Comparison of ENCODE assay signal across 8 cellular contexts in the genomic region with DNA sequence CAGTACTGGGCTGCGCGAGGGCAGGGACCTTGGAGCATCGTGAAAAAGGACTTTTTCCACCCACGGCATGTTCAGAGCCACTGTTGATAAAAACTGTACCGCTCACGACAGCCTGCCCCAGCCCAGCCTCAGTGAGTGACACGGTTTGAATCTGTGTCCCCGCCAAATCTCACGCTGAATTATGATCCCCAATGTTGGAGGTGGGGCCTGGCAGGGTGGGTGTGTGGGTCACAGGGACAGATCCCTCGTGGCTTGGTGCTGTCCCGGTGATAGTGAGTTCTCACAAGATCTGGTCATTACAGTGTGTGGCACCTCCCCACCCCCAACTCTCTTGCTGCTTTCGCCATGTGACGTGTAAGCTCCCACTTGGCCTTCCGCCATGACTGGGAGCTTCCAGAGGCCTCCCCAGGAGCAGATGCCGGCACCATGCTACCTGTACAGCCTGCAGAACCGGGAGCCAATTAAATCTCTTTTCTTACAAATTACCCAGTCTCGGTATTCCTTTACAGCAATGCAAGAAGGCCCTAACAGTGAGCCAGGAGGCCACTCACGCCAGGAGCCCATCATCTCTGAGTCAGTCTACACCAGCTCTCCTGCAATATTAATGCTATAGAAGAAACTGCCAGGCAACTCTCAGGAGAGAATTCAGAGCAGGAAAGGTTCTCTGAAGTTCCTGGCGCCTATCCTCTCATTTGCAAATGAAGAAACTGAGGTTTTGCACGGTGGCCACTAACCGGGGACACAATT. TPM values are rescaled to one million over a fixed set of nuclear protein-coding genes. Genes with fewer than 3 reads are reported as not detected.
DNase-seq lines count a peak whose midpoint lies in the region; ATAC-seq, FAIRE-seq and TF ChIP-seq lines count a peak whose summit lies in the region.

No MANE protein-coding gene starts in this region.

- peak overlapping the region; percentile 48 for H3K4me3 ChIP-seq in HAP-1
- peak overlapping the region; percentile 67 to 85 for H3K4me3 ChIP-seq in gastroesophageal sphincter
- peak overlapping the region; percentile 74 to 99 (median 88) for H3K4me3 ChIP-seq in skin epidermis

- H3K9me3 ChIP-seq in HAP-1, result peaks cover 12% of the 10 kb centered on the region
- H3K9me3 ChIP-seq in gastroesophageal sphincter, result peaks cover 0 to 6% (median 0%) of the 10 kb centered on the region in 3 donors

- no peak for TF ChIP-seq EP300 in gastroesophageal sphincter (IDR thresholded peaks at IDR 0.05)

- no peaks in the 10 kb centered on the region for H3K27me3 ChIP-seq in HAP-1 (ENCODE audit: low read depth)
- H3K27me3 ChIP-seq in gastroesophageal sphincter, result no peaks in the 10 kb centered on the region

- peaks cover 61% of the 10 kb centered on the region for H3K4me1 Mint-ChIP-seq in activated B cell treated with CpG ODN at 0.5 μM for 24 hours

- in situ Hi-C loops in HAP-1 (cut with MboI; ENCODE audit: low sequenced_read_pairs), result no loop called here

- peaks cover 8% of the 10 kb centered on the region for H3K9me3 Mint-ChIP-seq in activated B cell treated with CpG ODN at 0.5 μM for 24 hours

- H3K27ac ChIP-seq in gastroesophageal sphincter, result peak overlapping the region in 3 of 4 donors; percentile 90 to 98 (median 92)
- H3K27ac ChIP-seq in skin epidermis, result peak overlapping the region in 19 of 21 experiments; percentile 83 to 98 (median 96)

- H3K4me3 Mint-ChIP-seq in activated B cell treated with CpG ODN at 0.5 μM for 24 hours, result peak overlapping the region; percentile 76

- peaks cover 28% of the 10 kb centered on the region for H3K36me3 Mint-ChIP-seq in activated B cell treated with CpG ODN at 0.5 μM for 24 hours (ENCODE audit: low read depth)

- DNase-seq in HAP-1 (ENCODE audit: low spot score in 2 of 2) (no peak), activated B cell treated with CpG ODN at 0.5 μM for 24 hours (no peak), frontal cortex (ENCODE audit: low spot score in 2 of 2) (no peak)
- DNase-seq in stimulated activated CD4-positive, alpha-beta T cell treated with anti-CD3 and anti-CD28 coated beads, Interleukin-1b, Interleukin-23, amount 100 ng/mL, for 48 hours, result no peak

- 71 to 78% methylated on average over 7 to 8 of the region's 21 CpGs for WGBS in gastroesophageal sphincter (ENCODE audit: low coverage in 1 of 2), 2 donors

- H3K36me3 ChIP-seq in HAP-1 (replicated peaks) (no peaks in the 10 kb centered on the region), gastroesophageal sphincter (peaks cover 0 to 20% of the 10 kb centered on the region in 2 donors)

- H3K27ac Mint-ChIP-seq in activated B cell treated with CpG ODN at 0.5 μM for 24 hours, result peak overlapping the region; percentile 81

- POLR2A ChIA-PET in activated B cell treated with CpG ODN at 0.5 μM for 24 hours (lab: Charles Lee), result interaction anchor here (2.1 kb wide), 1 partner anchor 46 kb away, joined by 8 read pairs; no protein-coding TSS in a partner anchor

- intact Hi-C loops in activated B cell treated with CpG ODN at 0.5 μM for 24 hours (cut with micrococcal nuclease), result no loop called here

- no peaks in the 10 kb centered on the region for H3K27me3 Mint-ChIP-seq in activated B cell treated with CpG ODN at 0.5 μM for 24 hours

- no peak for TF ChIP-seq POLR2A in gastroesophageal sphincter (IDR thresholded peaks at IDR 0.05)

- CTCF ChIA-PET in activated B cell treated with CpG ODN at 0.5 μM for 24 hours (lab: Charles Lee), result no interaction called here

- H3K4me1 ChIP-seq in HAP-1 (peaks cover 9% of the 10 kb centered on the region), gastroesophageal sphincter (peaks cover 0 to 70% (median 38%) of the 10 kb centered on the region in 3 donors)

- no peak for ATAC-seq in activated B cell treated with CpG ODN at 0.5 μM for 24 hours (ENCODE audit: low read depth)
- no peak for ATAC-seq in gastroesophageal sphincter
- ATAC-seq in HG03439 (IDR thresholded peaks at IDR 0.05; ENCODE audit: unreplicated experiment), result no peak
- ATAC-seq in HG03460 (IDR thresholded peaks at IDR 0.05; ENCODE audit: unreplicated experiment), result no peak

- TF ChIP-seq CTCF in activated B cell treated with CpG ODN at 0.5 μM for 24 hours (IDR thresholded peaks at IDR 0.05) (no peak), gastroesophageal sphincter (IDR thresholded peaks at IDR 0.05) (no peak)

- FAIRE-seq in frontal cortex (lab: Jason Lieb, UNC), result no peak

RNA-seq across cellular contexts. Expression of a gene that starts 1.3 kb away (rescaled TPM):
- total RNA-seq in activated B cell treated with CpG ODN at 0.5 μM for 24 hours, result 40.5 and 46.4 TPM in 2 replicates
- total RNA-seq in gastroesophageal sphincter, result 10 to 100 TPM; 42.3 to 70.6 (median 49.1) TPM
- 18.8 TPM for total RNA-seq in frontal cortex
